ENCODE assay signal across 1 cellular context in genomic region chr3:33318709-33319380, GRCh38.
A peak's percentile ranks its signal among the peaks of the same experiment; 100 is the strongest.
TF ChIP-seq lines count a peak whose summit lies in the region.

No MANE protein-coding gene starts in this region.

TF ChIP-seq in A549, 52 proteins besides CTCF, POLR2A, EP300 and RAD21:
- TF ChIP-seq SMC3 (IDR thresholded peaks at IDR 0.05) (peak; percentile 29; the same call in 1 of the 3 replicates), PHF8 (IDR thresholded peaks at IDR 0.05; ENCODE audit: borderline replicate concordance, low read depth) (no peak), CEBPB (IDR thresholded peaks at IDR 0.05) (peak in 1 of 2 experiments; percentile 2; a peak in 1 of 4 replicates), ZNF302 (CRISPR knock-in tag; IDR thresholded peaks at IDR 0.05) (no peak), POLR2AphosphoS2 (conservative IDR thresholded peaks at IDR 0.05; ENCODE audit: low read length) (no peak), MAX (IDR thresholded peaks at IDR 0.05) (no peak), MAZ (IDR thresholded peaks at IDR 0.05; ENCODE audit: borderline replicate concordance, low read depth, low read length) (no peak)
